22 cellular contexts compared by ENCODE assay signal in genomic region chr20:43824279-43824678, GRCh38.
"Had no signal": no experiment of that assay in that cellular context is flagged by ENCODE, and none has a peak within 500 bp of the region (broad histone marks: within the 10 kb centered on the region; RNA-seq: fewer than 3 reads in every experiment).

No MANE protein-coding gene starts in this region.

- H3K36me3 ChIP-seq: brain microvascular endothelial cell, cardiac muscle cell had no signal

- H3K27ac ChIP-seq: brain microvascular endothelial cell, cardiac muscle cell had no signal

- DNase-seq: activated CD4-positive, alpha-beta memory T cell treated with anti-CD3 and anti-CD28 coated beads for 36 hours; activated CD4-positive, alpha-beta T cell treated with anti-CD3 and anti-CD28 coated beads, Interleukin-2, amount 10 ng/mL, durations not matched to agents 7 days and 5 days; activated CD4-positive, CD25-positive, alpha-beta regulatory T cell treated with anti-CD3 and anti-CD28 coated beads, Interleukin-2, amount 50 U/mL, for 72 hours; activated CD8-positive, alpha-beta memory T cell treated with anti-CD3 and anti-CD28 coated beads for 24 hours; activated effector memory CD4-positive, alpha-beta T cell treated with anti-CD3 and anti-CD28 coated beads, Interleukin-2, amount 50 U/mL, for 16 hours; activated naive CD4-positive, alpha-beta T cell treated with Interleukin-2 at 50 U/mL for 16 hours; activated naive CD8-positive, alpha-beta T cell treated with anti-CD3 and anti-CD28 coated beads, Interleukin-2, amount 50 U/mL, for 24 hours; activated T-cell treated with anti-CD3 and anti-CD28 coated beads, Interleukin-2, amount 50 U/mL, for 4 hours; amniotic stem cell; Karpas-422; MM.1S; NCI-H1436; NCI-H1694 treated with DMSO at 0.1 percent for 48 hours; NCI-H2029 treated with DMSO at 0.1 percent for 48 hours; NCI-H510A; SHP77 treated with DMSO at 0.1 percent for 48 hours had no signal

- H3K4me3 ChIP-seq: cardiac muscle cell had no signal

- FAIRE-seq: astrocyte, RCC 7860 had no signal

- ATAC-seq: activated naive CD4-positive, alpha-beta T cell treated with anti-CD3 and anti-CD28 coated beads, Interleukin-2, amount 50 U/mL, for 72 hours; activated naive CD8-positive, alpha-beta T cell treated with anti-CD3 and anti-CD28 coated beads, Interleukin-2, amount 50 U/mL, for 24 hours; activated T-cell treated with anti-CD3 and anti-CD28 coated beads, Interleukin-2, amount 50 U/mL, for 4 hours; PC-3 had no signal
